Comparison of ENCODE assay signal across 14 cellular contexts in the genomic region with DNA sequence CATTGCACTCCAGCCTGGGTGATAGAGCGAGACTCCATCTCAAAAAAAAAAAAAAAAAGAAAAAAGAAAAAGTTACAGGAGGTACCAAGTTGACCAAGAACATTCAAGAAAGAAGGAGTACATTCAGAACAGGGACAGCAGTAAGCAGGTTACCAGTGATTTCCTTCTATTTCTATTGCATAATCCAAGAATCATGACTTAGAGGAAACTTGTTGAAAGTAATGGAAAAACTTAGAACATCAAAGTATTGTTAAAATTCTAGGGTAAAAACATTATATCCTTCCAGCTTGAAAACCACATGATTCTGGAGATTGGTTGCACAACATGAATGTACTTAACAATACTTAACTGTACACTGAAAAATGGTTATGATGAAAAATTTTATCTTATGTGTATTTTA.
"Had no signal": no experiment of that assay in that cellular context is flagged by ENCODE, and none has a peak within 500 bp of the region (broad histone marks: within the 10 kb centered on the region; RNA-seq: fewer than 3 reads in every experiment).

No MANE protein-coding gene starts in this region.

- H3K4me1 ChIP-seq: adrenal gland, psoas muscle had no signal

- H3K27ac ChIP-seq: adrenal gland, psoas muscle, thoracic aorta, VCaP had no signal

- ATAC-seq: activated CD8-positive, alpha-beta T cell treated with anti-CD3 and anti-CD28 coated beads, Interleukin-2, amount 10 ng/mL, durations not matched to agents 7 days and 5 days; psoas muscle; stimulated activated naive CD8-positive, alpha-beta T cell treated with anti-CD3 and anti-CD28 coated beads, Interleukin-15, amount 100 ng/mL, for 72 hours had no signal

- DNase-seq: activated CD4-positive, alpha-beta T cell treated with anti-CD3 and anti-CD28 coated beads for 4 hours; activated CD8-positive, alpha-beta memory T cell treated with anti-CD3 and anti-CD28 coated beads, Interleukin-2, amount 50 U/mL, for 48 hours; activated CD8-positive, alpha-beta T cell treated with anti-CD3 and anti-CD28 coated beads, Interleukin-2, amount 10 ng/mL, durations not matched to agents 7 days and 5 days; activated naive CD4-positive, alpha-beta T cell treated with Interleukin-2 at 50 U/mL for 16 hours; adrenal gland; head of caudate nucleus; mesendoderm; nephron progenitor cell; psoas muscle; stimulated activated CD4-positive, alpha-beta T cell treated with anti-CD3 and anti-CD28 coated beads, Interleukin-4, amount 100 ng/mL, for 24 hours; stimulated activated naive CD8-positive, alpha-beta T cell treated with anti-CD3 and anti-CD28 coated beads, Interleukin-15, amount 100 ng/mL, for 72 hours; T-helper 1 cell had no signal

- H3K9me3 ChIP-seq: adrenal gland, psoas muscle, thoracic aorta had no signal

- H3K4me3 ChIP-seq: adrenal gland, psoas muscle, thoracic aorta had no signal

- H3K36me3 ChIP-seq: adrenal gland, thoracic aorta had no signal
